9 cellular contexts compared by ENCODE assay signal in the genomic region with DNA sequence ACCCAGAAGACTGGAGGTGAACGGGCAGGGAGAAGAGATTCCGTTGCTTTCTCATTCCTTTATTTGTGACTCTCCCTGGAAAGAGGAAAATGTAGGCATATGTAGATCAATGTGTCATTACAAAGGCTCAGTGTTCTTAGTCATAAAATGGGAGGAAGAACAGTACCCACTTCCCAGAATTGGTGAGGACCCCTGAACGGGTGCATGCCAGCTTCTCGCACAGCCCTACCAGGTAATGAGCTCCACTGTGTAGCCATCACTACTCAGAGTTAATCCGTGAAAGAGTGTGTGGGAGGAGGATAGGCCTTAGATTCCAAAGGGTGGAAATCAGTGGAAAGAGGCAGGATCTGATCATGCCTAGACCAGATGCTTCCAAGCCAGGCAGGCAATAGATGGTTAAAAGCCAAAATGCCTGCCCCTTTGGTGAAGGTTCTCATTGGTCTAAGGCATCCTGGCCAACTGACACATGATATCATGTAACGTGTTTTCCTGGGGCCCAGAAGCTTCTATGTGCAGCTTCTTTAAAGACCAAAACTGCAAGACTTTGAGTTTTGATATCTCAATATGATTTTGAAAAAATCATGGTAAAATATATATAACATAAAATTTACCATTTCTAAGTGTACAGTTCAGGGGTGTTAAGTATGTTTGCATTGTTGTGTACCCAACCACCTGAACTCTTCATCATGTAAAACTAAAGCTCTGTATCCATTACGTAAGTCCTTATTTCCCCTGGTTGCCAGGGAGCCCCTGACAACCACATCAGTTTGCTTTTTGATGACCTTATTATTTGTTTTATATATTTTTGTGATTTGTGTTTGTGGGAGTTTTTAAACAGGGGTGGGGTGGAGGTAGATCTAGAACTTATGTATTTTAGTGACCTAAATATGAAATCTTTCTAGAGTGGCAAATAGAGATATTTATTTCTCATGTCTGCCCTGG.
DNase-seq lines count a peak whose midpoint lies in the region; ATAC-seq lines count a peak whose summit lies in the region.
"Had no signal": no experiment of that assay in that cellular context is flagged by ENCODE, and none has a peak within 500 bp of the region (broad histone marks: within the 10 kb centered on the region; RNA-seq: fewer than 3 reads in every experiment).

No MANE protein-coding gene starts in this region.

- peaks cover 41% of the 10 kb centered on the region for H3K36me3 Mint-ChIP-seq in activated CD4-positive, alpha-beta memory T cell treated with anti-CD3 and anti-CD28 coated beads, Interleukin-2, amount 10 ng/mL, durations not matched to agents 7 days and 5 days (ENCODE audit: low read depth)
- H3K36me3 Mint-ChIP-seq in naive thymus-derived CD8-positive, alpha-beta T cell: peaks cover 0 to 8% (median 5%) of the 10 kb centered on the region in 3 donors

- POLR2A ChIA-PET in activated CD4-positive, alpha-beta memory T cell treated with anti-CD3 and anti-CD28 coated beads, Interleukin-2, amount 10 ng/mL, durations not matched to agents 7 days and 5 days (lab: Charles Lee): interaction anchor here (0.7 to 5.2 kb wide), 11 partner anchors 9 to 217 kb away, joined by 3 to 56 read pairs (median 4); no protein-coding TSS in a partner anchor
- POLR2A ChIA-PET in naive thymus-derived CD8-positive, alpha-beta T cell (lab: Charles Lee): interaction anchor here (0.8 to 1.7 kb wide), 8 partner anchors 8 to 416 kb away, joined by 3 to 7 read pairs (median 3); no protein-coding TSS in a partner anchor

- H3K9me3 Mint-ChIP-seq in activated CD4-positive, alpha-beta memory T cell treated with anti-CD3 and anti-CD28 coated beads, Interleukin-2, amount 10 ng/mL, durations not matched to agents 7 days and 5 days: peaks cover 14% of the 10 kb centered on the region
- peaks cover 0 to 27% (median under 1%) of the 10 kb centered on the region in 9 donors for H3K9me3 Mint-ChIP-seq in naive thymus-derived CD8-positive, alpha-beta T cell

- CTCF ChIA-PET in activated CD4-positive, alpha-beta memory T cell treated with anti-CD3 and anti-CD28 coated beads, Interleukin-2, amount 10 ng/mL, durations not matched to agents 7 days and 5 days (lab: Charles Lee): interaction anchor here (1.0 to 1.5 kb wide), 3 partner anchors 9 to 139 kb away, joined by 4 to 7 read pairs (median 5); no protein-coding TSS in a partner anchor

- DNase-seq in activated CD4-positive, alpha-beta memory T cell treated with anti-CD3 and anti-CD28 coated beads, Interleukin-2, amount 10 ng/mL, durations not matched to agents 7 days and 5 days: peak; percentile 32
- peak in 6 of 10 donors; percentile 2 to 55 (median 34) for DNase-seq in naive thymus-derived CD8-positive, alpha-beta T cell
- DNase-seq in SIG-M5 (lab: John Stamatoyannopoulos, UW): no peak
- DNase-seq in medulla oblongata (ENCODE audit: extremely low spot score): no peak
- DNase-seq in T-helper 9 cell: no peak

- peaks cover 2% of the 10 kb centered on the region for H3K27me3 Mint-ChIP-seq in activated CD4-positive, alpha-beta memory T cell treated with anti-CD3 and anti-CD28 coated beads, Interleukin-2, amount 10 ng/mL, durations not matched to agents 7 days and 5 days
- H3K27me3 Mint-ChIP-seq in naive thymus-derived CD8-positive, alpha-beta T cell: no peaks in the 10 kb centered on the region

- H3K4me1 Mint-ChIP-seq in activated CD4-positive, alpha-beta memory T cell treated with anti-CD3 and anti-CD28 coated beads, Interleukin-2, amount 10 ng/mL, durations not matched to agents 7 days and 5 days: peaks cover 67% of the 10 kb centered on the region
- H3K4me1 Mint-ChIP-seq in naive thymus-derived CD8-positive, alpha-beta T cell: peaks cover 49 to 76% (median 70%) of the 10 kb centered on the region in 4 donors

- H3K4me3 Mint-ChIP-seq in activated CD4-positive, alpha-beta memory T cell treated with anti-CD3 and anti-CD28 coated beads, Interleukin-2, amount 10 ng/mL, durations not matched to agents 7 days and 5 days: peak overlapping the region; percentile 60
- H3K4me3 Mint-ChIP-seq in naive thymus-derived CD8-positive, alpha-beta T cell: peak overlapping the region; percentile 48 to 87 (median 75)

- peak; percentile 10 for ATAC-seq in HG03066 (IDR thresholded peaks at IDR 0.05; ENCODE audit: low read depth, unreplicated experiment)
- peak; percentile 18 to 31 for ATAC-seq in naive thymus-derived CD8-positive, alpha-beta T cell
- ATAC-seq in GM21447 (IDR thresholded peaks at IDR 0.05; ENCODE audit: unreplicated experiment): no peak

- peak overlapping the region; percentile 99 for H3K27ac Mint-ChIP-seq in activated CD4-positive, alpha-beta memory T cell treated with anti-CD3 and anti-CD28 coated beads, Interleukin-2, amount 10 ng/mL, durations not matched to agents 7 days and 5 days
- peak overlapping the region; percentile 95 to 99 (median 96) for H3K27ac Mint-ChIP-seq in naive thymus-derived CD8-positive, alpha-beta T cell

- H3K4me3 ChIP-seq in GM08714 (ENCODE audit: low read length): peak overlapping the region; percentile 50; the same call in 1 of the 2 replicates
- H3K4me3 ChIP-seq: SK-N-MC had no signal

Comparison
In these comparisons a context has a peak if more than half of its experiments do, and no peak if none do; other contexts are left out.
1. DNase-seq: peak in activated CD4-positive, alpha-beta memory T cell treated with anti-CD3 and anti-CD28 coated beads, Interleukin-2, amount 10 ng/mL, durations not matched to agents 7 days and 5 days (single experiment) and naive thymus-derived CD8-positive, alpha-beta T cell (6 of 10); none in SIG-M5 (single experiment), medulla oblongata (single experiment) and T-helper 9 cell (single experiment).